Comparison of ENCODE assay signal across 1 cellular context in genomic region chr9:136886610-136887597, GRCh38.
TF ChIP-seq lines count a peak whose summit lies in the region.

No MANE protein-coding gene starts in this region.

TF ChIP-seq in HepG2, 621 proteins besides CTCF, POLR2A, EP300 and RAD21 (continued from another document and continues in another):
- TF ChIP-seq PATZ1 (CRISPR knock-in tag; IDR thresholded peaks at IDR 0.05) (peak; percentile 57), ZNF891 (CRISPR knock-in tag; IDR thresholded peaks at IDR 0.05) (peak; percentile 83; the same call in 1 of the 2 replicates), ZNF564 (CRISPR knock-in tag; IDR thresholded peaks at IDR 0.05) (no peak), WIZ (CRISPR knock-in tag; IDR thresholded peaks at IDR 0.05) (no peak), SALL2 (CRISPR knock-in tag; IDR thresholded peaks at IDR 0.05) (no peak), CEBPG (CRISPR knock-in tag; IDR thresholded peaks at IDR 0.05) (no peak), PTBP1 (IDR thresholded peaks at IDR 0.05; ENCODE audit: low read depth, low read length, poor library complexity, severe bottlenecking) (no peak), HNRNPUL1 (IDR thresholded peaks at IDR 0.05; ENCODE audit: low read depth, low read length) (no peak), ELF1 (CRISPR knock-in tag; IDR thresholded peaks at IDR 0.05) (no peak), RBFOX2 (IDR thresholded peaks at IDR 0.05; ENCODE audit: low read depth, low read length) (peak; percentile 15; the same call in 1 of the 2 replicates), TEAD2 (CRISPR knock-in tag; IDR thresholded peaks at IDR 0.05) (no peak), SALL1 (CRISPR knock-in tag; IDR thresholded peaks at IDR 0.05) (no peak; the same call in none of the 2 replicates), ZNF777 (CRISPR knock-in tag; IDR thresholded peaks at IDR 0.05) (no peak), ZNF556 (CRISPR knock-in tag; IDR thresholded peaks at IDR 0.05; ENCODE audit: borderline replicate concordance) (peak; percentile 79), YY1 (IDR thresholded peaks at IDR 0.05; ENCODE audit: insufficient read depth, insufficient replicate concordance, low read depth, low read length) (no peak), PITX1 (CRISPR knock-in tag; IDR thresholded peaks at IDR 0.05) (no peak), ZNF318 (CRISPR knock-in tag; IDR thresholded peaks at IDR 0.05) (no peak), ZNF34 (CRISPR knock-in tag; IDR thresholded peaks at IDR 0.05; ENCODE audit: borderline replicate concordance) (no peak), CCDC6 (CRISPR knock-in tag; IDR thresholded peaks at IDR 0.05) (no peak), DDIT3 (CRISPR knock-in tag; IDR thresholded peaks at IDR 0.05) (no peak), ZSCAN21 (CRISPR knock-in tag; IDR thresholded peaks at IDR 0.05; ENCODE audit: borderline replicate concordance) (0 out of 2 replicates have a peak, but pooled peaks have one; percentile 58), KDM1A (CRISPR knock-in tag; IDR thresholded peaks at IDR 0.05) (no peak), GFI1 (CRISPR knock-in tag; IDR thresholded peaks at IDR 0.05; ENCODE audit: borderline replicate concordance) (no peak), TMF1 (CRISPR knock-in tag; IDR thresholded peaks at IDR 0.05; ENCODE audit: low read depth) (no peak; the same call in 1 of the 2 replicates), MAF1 (CRISPR knock-in tag; IDR thresholded peaks at IDR 0.05; ENCODE audit: borderline replicate concordance) (no peak), ZNF3 (CRISPR knock-in tag; IDR thresholded peaks at IDR 0.05) (no peak), ELF4 (CRISPR knock-in tag; IDR thresholded peaks at IDR 0.05; ENCODE audit: borderline replicate concordance) (no peak), HNF1B (CRISPR knock-in tag; IDR thresholded peaks at IDR 0.05) (peak; percentile 70; the same call in 1 of the 2 replicates), BCL3 (CRISPR knock-in tag; IDR thresholded peaks at IDR 0.05) (peak; percentile 43; the same call in 1 of the 2 replicates), ZNF775 (CRISPR knock-in tag; IDR thresholded peaks at IDR 0.05; ENCODE audit: borderline replicate concordance) (no peak), NR3C1 (CRISPR knock-in tag; IDR thresholded peaks at IDR 0.05) (no peak), GATAD2A (CRISPR knock-in tag; IDR thresholded peaks at IDR 0.05) (no peak), HOXA9 (CRISPR knock-in tag; IDR thresholded peaks at IDR 0.05; ENCODE audit: borderline replicate concordance) (no peak), POLR2AphosphoS5 (IDR thresholded peaks at IDR 0.05; ENCODE audit: low read depth, low read length) (peak; percentile 6; the same call in 1 of the 2 replicates), GZF1 (CRISPR knock-in tag; IDR thresholded peaks at IDR 0.05) (no peak), ZKSCAN1 (IDR thresholded peaks at IDR 0.05; ENCODE audit: low read length) (no peak), SIX1 (CRISPR knock-in tag; IDR thresholded peaks at IDR 0.05; ENCODE audit: borderline replicate concordance) (no peak), MAFK (conservative IDR thresholded peaks at IDR 0.05 in 1 of 2, IDR thresholded peaks at IDR 0.05 in 1 of 2; ENCODE audit: low read length in 2 of 2) (no peak), MED13 (CRISPR knock-in tag; IDR thresholded peaks at IDR 0.05) (peak; percentile 59; the same call in 1 of the 2 replicates), ZNF746 (CRISPR knock-in tag; IDR thresholded peaks at IDR 0.05) (peak; percentile 29; the same call in 1 of the 2 replicates), DRAP1 (CRISPR knock-in tag; IDR thresholded peaks at IDR 0.05) (0 out of 2 replicates have a peak, but pooled peaks have one; percentile 21), ZNF24 (IDR thresholded peaks at IDR 0.05) (no peak), ZNF646 (CRISPR knock-in tag; IDR thresholded peaks at IDR 0.05) (no peak), ZNF121 (CRISPR knock-in tag; IDR thresholded peaks at IDR 0.05) (no peak), ZNF782 (CRISPR knock-in tag; IDR thresholded peaks at IDR 0.05; ENCODE audit: borderline replicate concordance) (no peak), ERF (CRISPR knock-in tag; IDR thresholded peaks at IDR 0.05) (peak; percentile 35; the same call in 1 of the 2 replicates), ZNF607 (CRISPR knock-in tag; IDR thresholded peaks at IDR 0.05; ENCODE audit: borderline replicate concordance) (0 out of 2 replicates have a peak, but pooled peaks have one; percentile 21), GATA4 (IDR thresholded peaks at IDR 0.05; ENCODE audit: borderline replicate concordance, low read depth) (no peak)
